13 cellular contexts compared by ENCODE assay signal in genomic region chrX:14922437-14922836, GRCh38. TPM values are rescaled to one million over a fixed set of nuclear protein-coding genes. Genes with fewer than 3 reads are reported as not detected.
DNase-seq lines count a peak whose midpoint lies in the region; ATAC-seq and TF ChIP-seq lines count a peak whose summit lies in the region.
"Had no signal": no experiment of that assay in that cellular context is flagged by ENCODE, and none has a peak within 500 bp of the region (broad histone marks: within the 10 kb centered on the region; RNA-seq: fewer than 3 reads in every experiment).

No MANE protein-coding gene starts in this region.

- no peak for TF ChIP-seq EP300 in esophagus muscularis mucosa (IDR thresholded peaks at IDR 0.05)

- H3K4me1 ChIP-seq in upper lobe of right lung: no peaks in the 10 kb centered on the region
- peaks cover 0 to 15% (median 5%) of the 10 kb centered on the region in 4 donors for H3K4me1 ChIP-seq in esophagus muscularis mucosa

- WGBS in esophagus muscularis mucosa: 70% methylated on average over 6 of the region's 6 CpGs

- ATAC-seq in upper lobe of right lung: no peak
- ATAC-seq in HG03039 (IDR thresholded peaks at IDR 0.05; ENCODE audit: unreplicated experiment): no peak

- no peaks in the 10 kb centered on the region for H3K9me3 ChIP-seq in upper lobe of right lung
- H3K9me3 ChIP-seq in esophagus muscularis mucosa: no peaks in the 10 kb centered on the region

- peak overlapping the region; percentile 70 for H3K27ac ChIP-seq in brain microvascular endothelial cell
- H3K27ac ChIP-seq in upper lobe of right lung: no peak overlapping the region
- H3K27ac ChIP-seq in esophagus muscularis mucosa (replicated peaks in 1 of 4): no peak overlapping the region
- H3K27ac ChIP-seq: HL-60 had no signal

- intact Hi-C loops in upper lobe of right lung (cut with DNase I) (no loop called here), esophagus muscularis mucosa (cut with DNase I) (no loop called here)

- in situ Hi-C loops in brain microvascular endothelial cell (cut with HindIII; ENCODE audit: low pct_ligation_motif_present, low sequenced_read_pairs): no loop called here

- no peak overlapping the region for H3K4me3 ChIP-seq in brain microvascular endothelial cell (ENCODE audit: low read depth, low read length)
- no peak overlapping the region for H3K4me3 ChIP-seq in upper lobe of right lung
- H3K4me3 ChIP-seq in esophagus muscularis mucosa: no peak overlapping the region
- H3K4me3 ChIP-seq: lung had no signal

- H3K36me3 ChIP-seq in brain microvascular endothelial cell (replicated peaks): no peaks in the 10 kb centered on the region
- peaks cover 7% of the 10 kb centered on the region for H3K36me3 ChIP-seq in upper lobe of right lung
- H3K36me3 ChIP-seq in esophagus muscularis mucosa: peaks cover 0 to 9% (median 2%) of the 10 kb centered on the region in 4 donors

- H3K27me3 ChIP-seq in brain microvascular endothelial cell (replicated peaks) (no peaks in the 10 kb centered on the region), upper lobe of right lung (no peaks in the 10 kb centered on the region), esophagus muscularis mucosa (no peaks in the 10 kb centered on the region)

- peak; percentile 61 for DNase-seq in Daoy (ENCODE audit: low read depth)
- peak; percentile 82 for DNase-seq in HT1080 (ENCODE audit: low read depth)
- peak; percentile 88 for DNase-seq in brain microvascular endothelial cell
- DNase-seq in lung microvascular endothelial cell (ENCODE audit: low read depth in 2 of 2): peak; percentile 3 to 71
- DNase-seq in upper lobe of right lung: no peak
- no peak for DNase-seq in esophagus muscularis mucosa (ENCODE audit: extremely low spot score)
- no peak for DNase-seq in mucosa of gallbladder (ENCODE audit: low spot score)
- DNase-seq: NCI-H510A treated with DMSO at 0.1 percent for 48 hours; SHP77 treated with DMSO at 0.1 percent for 48 hours; stimulated activated CD4-positive, alpha-beta T cell treated with anti-CD3 and anti-CD28 coated beads, Interleukin-2, amount 100 ng/mL, for 48 hours had no signal

- TF ChIP-seq CTCF in brain microvascular endothelial cell (IDR thresholded peaks at IDR 0.05; ENCODE audit: low read depth, low read length, missing control alignments) (peak; percentile 7), upper lobe of right lung (IDR thresholded peaks at IDR 0.05) (no peak), esophagus muscularis mucosa (IDR thresholded peaks at IDR 0.05) (no peak)

- no peak for TF ChIP-seq POLR2A in esophagus muscularis mucosa (IDR thresholded peaks at IDR 0.05; ENCODE audit: low read depth)

RNA-seq across cellular contexts. Expression of gene MOSPD2, which starts 49.2 kb away (rescaled TPM):
- total RNA-seq in Daoy (2014; rRNA removed; shearing (Covaris generic)): 7.8 and 9.9 TPM in 2 replicates
- total RNA-seq in HT1080 (2014; rRNA removed; shearing (Covaris generic)): 5.5 and 7.9 TPM in 2 replicates
- 8.8 and 11.8 TPM in 2 replicates for polyA plus RNA-seq in HT1080 (2015; cell fraction: cytosol; rRNA removed)
- 15.0 and 16.6 TPM in 2 replicates for polyA plus RNA-seq in HT1080 (2015; cell fraction: nucleus; rRNA removed)
- total RNA-seq in lung microvascular endothelial cell (5.4 and 6.9 TPM in 2 replicates), upper lobe of right lung (34.3 TPM), esophagus muscularis mucosa (10 to 100 TPM in 3 of 4 donors, 1 to 10 TPM in 1; 9.4 to 15.4 (median 10.4) TPM), mucosa of gallbladder (12.2 TPM)

RNA-seq across cellular contexts. Expression of gene FANCB, which starts 49.6 kb away (rescaled TPM):
- total RNA-seq in Daoy (2014; rRNA removed; shearing (Covaris generic)): 6.5 and 8.2 TPM in 2 replicates
- total RNA-seq in HT1080 (2014; rRNA removed; shearing (Covaris generic)): 6.3 and 6.7 TPM in 2 replicates
- 2.3 and 2.7 TPM in 2 replicates for polyA plus RNA-seq in HT1080 (2015; cell fraction: cytosol; rRNA removed)
- polyA plus RNA-seq in HT1080 (2015; cell fraction: nucleus; rRNA removed): 7.0 and 10.0 TPM in 2 replicates
- total RNA-seq in lung microvascular endothelial cell: 1.8 and 2.4 TPM in 2 replicates
- total RNA-seq in upper lobe of right lung: 1.2 TPM
- 1 to 10 TPM in 1 of 4 donors, under 1 TPM in 3; 0.33 to 1.3 (median 0.85) TPM for total RNA-seq in esophagus muscularis mucosa
- total RNA-seq in mucosa of gallbladder: 0.92 TPM

Comparison
In these comparisons a context has a peak if more than half of its experiments do, and no peak if none do; other contexts are left out.
1. DNase-seq: peak in Daoy (single experiment), HT1080 (single experiment), brain microvascular endothelial cell (single experiment) and lung microvascular endothelial cell (2 of 2); none in upper lobe of right lung (single experiment), esophagus muscularis mucosa (single experiment) and mucosa of gallbladder (single experiment).